Comparison of ENCODE assay signal across 1 cellular context in the genomic region with DNA sequence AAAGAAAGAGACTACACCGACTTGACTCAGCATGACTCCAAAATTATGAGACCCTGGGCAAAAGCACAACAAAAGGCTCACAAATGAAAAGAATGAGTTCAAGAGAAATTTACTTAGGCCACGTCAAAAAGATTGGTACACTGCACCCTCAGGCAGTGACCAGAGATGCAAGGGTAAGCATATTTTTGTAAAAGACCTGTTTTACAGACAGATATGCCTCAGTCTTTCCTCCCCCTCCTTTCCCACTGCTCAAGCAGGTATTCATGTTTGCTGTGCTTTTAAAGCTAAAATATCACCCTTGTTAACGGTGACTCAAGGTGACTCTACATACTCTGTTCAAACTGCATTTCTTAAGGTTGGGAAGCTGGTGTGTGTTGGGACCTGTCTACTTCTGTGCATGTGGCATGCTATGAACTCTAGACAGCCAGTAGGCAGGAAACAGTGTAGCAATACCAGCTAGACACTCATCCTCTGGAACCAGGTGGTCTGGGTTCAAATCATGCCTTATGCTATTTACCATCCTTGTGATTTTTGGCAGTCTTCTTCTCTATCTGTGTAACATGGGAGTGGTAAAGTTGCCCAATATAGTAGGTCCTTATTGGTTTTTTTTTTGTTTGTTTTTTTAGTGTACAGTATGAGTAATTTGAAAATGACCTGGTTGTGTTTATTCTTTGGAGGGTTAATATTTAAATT.
TF ChIP-seq lines count a peak whose summit lies in the region.

No MANE protein-coding gene starts in this region.

TF ChIP-seq in GM23338, 12 proteins besides CTCF, POLR2A, EP300 and RAD21 (continued from another document):
- TF ChIP-seq, protein P1, sequence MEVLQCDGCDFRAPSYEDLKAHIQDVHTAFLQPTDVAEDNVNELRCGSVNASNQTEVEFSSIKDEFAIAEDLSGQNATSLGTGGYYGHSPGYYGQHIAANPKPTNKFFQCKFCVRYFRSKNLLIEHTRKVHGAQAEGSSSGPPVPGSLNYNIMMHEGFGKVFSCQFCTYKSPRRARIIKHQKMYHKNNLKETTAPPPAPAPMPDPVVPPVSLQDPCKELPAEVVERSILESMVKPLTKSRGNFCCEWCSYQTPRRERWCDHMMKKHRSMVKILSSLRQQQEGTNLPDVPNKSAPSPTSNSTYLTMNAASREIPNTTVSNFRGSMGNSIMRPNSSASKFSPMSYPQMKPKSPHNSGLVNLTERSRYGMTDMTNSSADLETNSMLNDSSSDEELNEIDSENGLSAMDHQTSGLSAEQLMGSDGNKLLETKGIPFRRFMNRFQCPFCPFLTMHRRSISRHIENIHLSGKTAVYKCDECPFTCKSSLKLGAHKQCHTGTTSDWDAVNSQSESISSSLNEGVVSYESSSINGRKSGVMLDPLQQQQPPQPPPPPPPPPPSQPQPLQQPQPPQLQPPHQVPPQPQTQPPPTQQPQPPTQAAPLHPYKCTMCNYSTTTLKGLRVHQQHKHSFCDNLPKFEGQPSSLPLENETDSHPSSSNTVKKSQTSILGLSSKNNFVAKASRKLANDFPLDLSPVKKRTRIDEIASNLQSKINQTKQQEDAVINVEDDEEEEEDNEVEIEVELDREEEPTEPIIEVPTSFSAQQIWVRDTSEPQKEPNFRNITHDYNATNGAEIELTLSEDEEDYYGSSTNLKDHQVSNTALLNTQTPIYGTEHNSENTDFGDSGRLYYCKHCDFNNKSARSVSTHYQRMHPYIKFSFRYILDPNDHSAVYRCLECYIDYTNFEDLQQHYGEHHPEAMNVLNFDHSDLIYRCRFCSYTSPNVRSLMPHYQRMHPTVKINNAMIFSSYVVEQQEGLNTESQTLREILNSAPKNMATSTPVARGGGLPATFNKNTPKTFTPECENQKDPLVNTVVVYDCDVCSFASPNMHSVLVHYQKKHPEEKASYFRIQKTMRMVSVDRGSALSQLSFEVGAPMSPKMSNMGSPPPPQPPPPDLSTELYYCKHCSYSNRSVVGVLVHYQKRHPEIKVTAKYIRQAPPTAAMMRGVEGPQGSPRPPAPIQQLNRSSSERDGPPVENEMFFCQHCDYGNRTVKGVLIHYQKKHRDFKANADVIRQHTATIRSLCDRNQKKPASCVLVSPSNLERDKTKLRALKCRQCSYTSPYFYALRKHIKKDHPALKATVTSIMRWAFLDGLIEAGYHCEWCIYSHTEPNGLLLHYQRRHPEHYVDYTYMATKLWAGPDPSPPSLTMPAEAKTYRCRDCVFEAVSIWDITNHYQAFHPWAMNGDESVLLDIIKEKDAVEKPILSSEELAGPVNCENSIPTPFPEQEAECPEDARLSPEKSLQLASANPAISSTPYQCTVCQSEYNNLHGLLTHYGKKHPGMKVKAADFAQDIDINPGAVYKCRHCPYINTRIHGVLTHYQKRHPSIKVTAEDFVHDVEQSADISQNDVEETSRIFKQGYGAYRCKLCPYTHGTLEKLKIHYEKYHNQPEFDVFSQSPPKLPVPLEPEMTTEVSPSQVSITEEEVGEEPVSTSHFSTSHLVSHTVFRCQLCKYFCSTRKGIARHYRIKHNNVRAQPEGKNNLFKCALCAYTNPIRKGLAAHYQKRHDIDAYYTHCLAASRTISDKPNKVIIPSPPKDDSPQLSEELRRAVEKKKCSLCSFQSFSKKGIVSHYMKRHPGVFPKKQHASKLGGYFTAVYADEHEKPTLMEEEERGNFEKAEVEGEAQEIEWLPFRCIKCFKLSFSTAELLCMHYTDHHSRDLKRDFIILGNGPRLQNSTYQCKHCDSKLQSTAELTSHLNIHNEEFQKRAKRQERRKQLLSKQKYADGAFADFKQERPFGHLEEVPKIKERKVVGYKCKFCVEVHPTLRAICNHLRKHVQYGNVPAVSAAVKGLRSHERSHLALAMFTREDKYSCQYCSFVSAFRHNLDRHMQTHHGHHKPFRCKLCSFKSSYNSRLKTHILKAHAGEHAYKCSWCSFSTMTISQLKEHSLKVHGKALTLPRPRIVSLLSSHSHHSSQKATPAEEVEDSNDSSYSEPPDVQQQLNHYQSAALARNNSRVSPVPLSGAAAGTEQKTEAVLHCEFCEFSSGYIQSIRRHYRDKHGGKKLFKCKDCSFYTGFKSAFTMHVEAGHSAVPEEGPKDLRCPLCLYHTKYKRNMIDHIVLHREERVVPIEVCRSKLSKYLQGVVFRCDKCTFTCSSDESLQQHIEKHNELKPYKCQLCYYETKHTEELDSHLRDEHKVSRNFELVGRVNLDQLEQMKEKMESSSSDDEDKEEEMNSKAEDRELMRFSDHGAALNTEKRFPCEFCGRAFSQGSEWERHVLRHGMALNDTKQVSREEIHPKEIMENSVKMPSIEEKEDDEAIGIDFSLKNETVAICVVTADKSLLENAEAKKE (CRISPR knock-in tag; IDR thresholded peaks at IDR 0.05): no peak
- TF ChIP-seq ETS1 (IDR thresholded peaks at IDR 0.05) (no peak), ZNF331 (CRISPR knock-in tag; IDR thresholded peaks at IDR 0.05; ENCODE audit: low read depth) (no peak), CREB1 (CRISPR knock-in tag; IDR thresholded peaks at IDR 0.05; ENCODE audit: low read depth) (no peak), JUNB (IDR thresholded peaks at IDR 0.05; ENCODE audit: unreplicated experiment) (no peak), POLR2AphosphoS5 (IDR thresholded peaks at IDR 0.05; ENCODE audit: low read depth) (no peak), EZH2phosphoT487 (IDR thresholded peaks at IDR 0.05; ENCODE audit: unreplicated experiment) (no peak), STAT1 (IDR thresholded peaks at IDR 0.05; ENCODE audit: unreplicated experiment) (no peak)
- TF ChIP-seq, protein P2, sequence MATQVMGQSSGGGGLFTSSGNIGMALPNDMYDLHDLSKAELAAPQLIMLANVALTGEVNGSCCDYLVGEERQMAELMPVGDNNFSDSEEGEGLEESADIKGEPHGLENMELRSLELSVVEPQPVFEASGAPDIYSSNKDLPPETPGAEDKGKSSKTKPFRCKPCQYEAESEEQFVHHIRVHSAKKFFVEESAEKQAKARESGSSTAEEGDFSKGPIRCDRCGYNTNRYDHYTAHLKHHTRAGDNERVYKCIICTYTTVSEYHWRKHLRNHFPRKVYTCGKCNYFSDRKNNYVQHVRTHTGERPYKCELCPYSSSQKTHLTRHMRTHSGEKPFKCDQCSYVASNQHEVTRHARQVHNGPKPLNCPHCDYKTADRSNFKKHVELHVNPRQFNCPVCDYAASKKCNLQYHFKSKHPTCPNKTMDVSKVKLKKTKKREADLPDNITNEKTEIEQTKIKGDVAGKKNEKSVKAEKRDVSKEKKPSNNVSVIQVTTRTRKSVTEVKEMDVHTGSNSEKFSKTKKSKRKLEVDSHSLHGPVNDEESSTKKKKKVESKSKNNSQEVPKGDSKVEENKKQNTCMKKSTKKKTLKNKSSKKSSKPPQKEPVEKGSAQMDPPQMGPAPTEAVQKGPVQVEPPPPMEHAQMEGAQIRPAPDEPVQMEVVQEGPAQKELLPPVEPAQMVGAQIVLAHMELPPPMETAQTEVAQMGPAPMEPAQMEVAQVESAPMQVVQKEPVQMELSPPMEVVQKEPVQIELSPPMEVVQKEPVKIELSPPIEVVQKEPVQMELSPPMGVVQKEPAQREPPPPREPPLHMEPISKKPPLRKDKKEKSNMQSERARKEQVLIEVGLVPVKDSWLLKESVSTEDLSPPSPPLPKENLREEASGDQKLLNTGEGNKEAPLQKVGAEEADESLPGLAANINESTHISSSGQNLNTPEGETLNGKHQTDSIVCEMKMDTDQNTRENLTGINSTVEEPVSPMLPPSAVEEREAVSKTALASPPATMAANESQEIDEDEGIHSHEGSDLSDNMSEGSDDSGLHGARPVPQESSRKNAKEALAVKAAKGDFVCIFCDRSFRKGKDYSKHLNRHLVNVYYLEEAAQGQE (IDR thresholded peaks at IDR 0.05; ENCODE audit: unreplicated experiment): no peak
